1 cellular context compared by ENCODE assay signal in genomic region chr11:62295504-62295903, GRCh38.
A peak's percentile ranks its signal among the peaks of the same experiment; 100 is the strongest.
TF ChIP-seq lines count a peak whose summit lies in the region.

No MANE protein-coding gene starts in this region.

TF ChIP-seq in GM12878, 131 proteins besides CTCF, POLR2A, EP300 and RAD21:
- TF ChIP-seq RB1 (IDR thresholded peaks at IDR 0.05; ENCODE audit: borderline replicate concordance) (no peak), SMAD5 (IDR thresholded peaks at IDR 0.05; ENCODE audit: low read depth) (no peak), REST (IDR thresholded peaks at IDR 0.05; ENCODE audit: low read depth, low read length) (peak; percentile 86), HDAC2 (IDR thresholded peaks at IDR 0.05) (no peak), MYB (IDR thresholded peaks at IDR 0.05; ENCODE audit: borderline replicate concordance, low read depth, low read length) (no peak), CEBPB (IDR thresholded peaks at IDR 0.05; ENCODE audit: borderline replicate concordance in 1 of 2, low read depth in 2 of 2, low read length in 2 of 2) (no peak), NBN (IDR thresholded peaks at IDR 0.05) (no peak), CEBPZ (IDR thresholded peaks at IDR 0.05; ENCODE audit: low read depth, low read length) (no peak), CBX3 (IDR thresholded peaks at IDR 0.05; ENCODE audit: borderline replicate concordance, low read depth) (no peak), PML (IDR thresholded peaks at IDR 0.05; ENCODE audit: low read length) (no peak), KLF5 (IDR thresholded peaks at IDR 0.05; ENCODE audit: partially characterized antibody) (no peak), EZH2 (IDR thresholded peaks at IDR 0.05; ENCODE audit: borderline replicate concordance, control insufficient read depth, low read depth, low read length) (no peak), STAT1 (conservative IDR thresholded peaks at IDR 0.05) (no peak), ZNF24 (IDR thresholded peaks at IDR 0.05) (no peak), RBBP5 (conservative IDR thresholded peaks at IDR 0.05) (no peak), E2F4 (IDR thresholded peaks at IDR 0.05; ENCODE audit: low read depth, low read length) (no peak), DPF2 (IDR thresholded peaks at IDR 0.05) (no peak), PAX5 (IDR thresholded peaks at IDR 0.05; ENCODE audit: borderline replicate concordance, low read depth, low read length) (no peak), YBX1 (IDR thresholded peaks at IDR 0.05) (no peak), JUNB (IDR thresholded peaks at IDR 0.05) (peak; percentile 47; the same call in 1 of the 2 replicates), MTA3 (IDR thresholded peaks at IDR 0.05; ENCODE audit: borderline replicate concordance, low read length) (no peak), SREBF1 (IDR thresholded peaks at IDR 0.05; ENCODE audit: low read length) (no peak), IRF4 (IDR thresholded peaks at IDR 0.05; ENCODE audit: low read depth, low read length) (peak; percentile 80), ZBED1 (IDR thresholded peaks at IDR 0.05; ENCODE audit: borderline replicate concordance) (no peak), MYC (IDR thresholded peaks at IDR 0.05; ENCODE audit: insufficient read depth, insufficient read length, insufficient replicate concordance, low read length, severe bottlenecking) (no peak), JUND (IDR thresholded peaks at IDR 0.05; ENCODE audit: low read depth, low read length) (0 out of 2 replicates have a peak, but pooled peaks have one; percentile 20), BHLHE40 (IDR thresholded peaks at IDR 0.05; ENCODE audit: borderline replicate concordance in 1 of 2, low read depth in 2 of 2, low read length in 1 of 2) (peak; percentile 55 to 79; a peak in 3 of 4 replicates), BRCA1 (IDR thresholded peaks at IDR 0.05; ENCODE audit: low read depth, low read length) (no peak), SUPT20H (IDR thresholded peaks at IDR 0.05; ENCODE audit: borderline replicate concordance, control insufficient read depth, low read depth, low read length) (no peak), HDGF (IDR thresholded peaks at IDR 0.05) (no peak), TCF7 (IDR thresholded peaks at IDR 0.05; ENCODE audit: borderline replicate concordance) (no peak), SPI1 (IDR thresholded peaks at IDR 0.05; ENCODE audit: borderline replicate concordance, insufficient read depth, low read depth, low read length) (no peak), RFX5 (IDR thresholded peaks at IDR 0.05; ENCODE audit: low read depth, low read length) (no peak), NR2F1 (conservative IDR thresholded peaks at IDR 0.05) (no peak), NFXL1 (IDR thresholded peaks at IDR 0.05; ENCODE audit: borderline replicate concordance) (no peak), RAD51 (IDR thresholded peaks at IDR 0.05) (no peak), ASH2L (IDR thresholded peaks at IDR 0.05; ENCODE audit: borderline replicate concordance, low read depth) (no peak), KDM1A (IDR thresholded peaks at IDR 0.05; ENCODE audit: borderline replicate concordance) (no peak), SKIL (IDR thresholded peaks at IDR 0.05; ENCODE audit: low read depth, poor library complexity, severe bottlenecking) (no peak)
TF ChIP-seq in GM12878: peak in this region for 5.
